Comparison of ENCODE assay signal across 1 cellular context in genomic region chr19:33771308-33772101, GRCh38.
TF ChIP-seq lines count a peak whose summit lies in the region.

No MANE protein-coding gene starts in this region.

TF ChIP-seq in HEK293, 187 proteins besides CTCF, POLR2A, EP300 and RAD21 (continued from another document and continues in another):
- no peak for TF ChIP-seq ZNF792 (tag by site-specific recombination; IDR thresholded peaks at IDR 0.05)
- no peak for TF ChIP-seq ZNF354C (tag by site-specific recombination; IDR thresholded peaks at IDR 0.05; ENCODE audit: borderline replicate concordance, low read depth)
- TF ChIP-seq ZNF658 (tag by site-specific recombination; IDR thresholded peaks at IDR 0.05), result no peak
- no peak for TF ChIP-seq ZNF513 (tag by site-specific recombination; IDR thresholded peaks at IDR 0.05)
- TF ChIP-seq ZNF843 (tag by site-specific recombination; IDR thresholded peaks at IDR 0.05), result 0 out of 2 replicates have a peak, but pooled peaks have one; percentile 37
- no peak for TF ChIP-seq ZNF155 (tag by site-specific recombination; IDR thresholded peaks at IDR 0.05)
- TF ChIP-seq ZNF416 (tag by site-specific recombination; IDR thresholded peaks at IDR 0.05), result no peak
- TF ChIP-seq ZNF26 (tag by site-specific recombination; IDR thresholded peaks at IDR 0.05), result no peak
- TF ChIP-seq ZNF768 (tag by site-specific recombination; IDR thresholded peaks at IDR 0.05), result no peak
- no peak for TF ChIP-seq ELK4 (IDR thresholded peaks at IDR 0.05; ENCODE audit: borderline replicate concordance, low read depth, low read length)
- 0 out of 2 replicates have a peak, but pooled peaks have one; percentile 10 for TF ChIP-seq ZNF670 (tag by site-specific recombination; IDR thresholded peaks at IDR 0.05; ENCODE audit: low read depth)
- TF ChIP-seq KLF17 (tag by site-specific recombination; IDR thresholded peaks at IDR 0.05), result peak; percentile 89; the same call in 1 of the 2 replicates
- TF ChIP-seq ZNF664 (tag by site-specific recombination; IDR thresholded peaks at IDR 0.05), result no peak
- no peak for TF ChIP-seq ZSCAN18 (tag by site-specific recombination; IDR thresholded peaks at IDR 0.05)
- TF ChIP-seq ZBTB49 (tag by site-specific recombination; IDR thresholded peaks at IDR 0.05; ENCODE audit: low read depth), result no peak
- peak; percentile 92; the same call in 1 of the 2 replicates for TF ChIP-seq ZNF660 (tag by site-specific recombination; IDR thresholded peaks at IDR 0.05)
- no peak for TF ChIP-seq ZSCAN16 (tag by site-specific recombination; IDR thresholded peaks at IDR 0.05)
- TF ChIP-seq ZNF132 (tag by site-specific recombination; IDR thresholded peaks at IDR 0.05; ENCODE audit: borderline replicate concordance), result no peak
- no peak for TF ChIP-seq ZNF146 (tag by site-specific recombination; IDR thresholded peaks at IDR 0.05)
- no peak for TF ChIP-seq KLF9 (tag by site-specific recombination; IDR thresholded peaks at IDR 0.05; ENCODE audit: low read depth)
- TF ChIP-seq ZBTB26 (tag by site-specific recombination; optimal IDR thresholded peaks at IDR 0.05), result no peak
- TF ChIP-seq ZIC2 (tag by site-specific recombination; IDR thresholded peaks at IDR 0.05), result peak; percentile 95
- no peak for TF ChIP-seq ZNF394 (tag by site-specific recombination; IDR thresholded peaks at IDR 0.05; ENCODE audit: borderline replicate concordance)
- TF ChIP-seq ZNF221 (tag by site-specific recombination; IDR thresholded peaks at IDR 0.05; ENCODE audit: borderline replicate concordance), result no peak
- TF ChIP-seq ZNF473 (tag by site-specific recombination; IDR thresholded peaks at IDR 0.05), result no peak
- no peak for TF ChIP-seq PBX3 (CRISPR knock-in tag; IDR thresholded peaks at IDR 0.05)
- no peak for TF ChIP-seq ZNF138 (tag by site-specific recombination; IDR thresholded peaks at IDR 0.05; ENCODE audit: borderline replicate concordance)
- TF ChIP-seq SP7 (tag by site-specific recombination; IDR thresholded peaks at IDR 0.05), result peak; percentile 77
- peak; percentile 94 for TF ChIP-seq ZSCAN30 (tag by site-specific recombination; IDR thresholded peaks at IDR 0.05)
- TF ChIP-seq ZSCAN23 (tag by site-specific recombination; IDR thresholded peaks at IDR 0.05), result no peak
- TF ChIP-seq MZF1 (tag by site-specific recombination; IDR thresholded peaks at IDR 0.05; ENCODE audit: borderline replicate concordance), result no peak
- TF ChIP-seq ZNF112 (tag by site-specific recombination; IDR thresholded peaks at IDR 0.05), result no peak
- no peak for TF ChIP-seq ZNF280D (tag by site-specific recombination; IDR thresholded peaks at IDR 0.05)
- TF ChIP-seq YY1 (tag by site-specific recombination; IDR thresholded peaks at IDR 0.05), result no peak; the same call in 1 of the 2 replicates
- TF ChIP-seq GLI4 (tag by site-specific recombination; IDR thresholded peaks at IDR 0.05), result no peak
- no peak for TF ChIP-seq ZNF830 (tag by site-specific recombination; IDR thresholded peaks at IDR 0.05; ENCODE audit: low read depth)
- TF ChIP-seq ZNF398 (tag by site-specific recombination; IDR thresholded peaks at IDR 0.05), result no peak
- no peak for TF ChIP-seq ATF2 (tag by site-specific recombination; IDR thresholded peaks at IDR 0.05; ENCODE audit: low read depth)
- no peak for TF ChIP-seq ZNF292 (tag by site-specific recombination; IDR thresholded peaks at IDR 0.05; ENCODE audit: borderline replicate concordance, low read depth)
- no peak; the same call in 1 of the 2 replicates for TF ChIP-seq ZSCAN4 (tag by site-specific recombination; IDR thresholded peaks at IDR 0.05)
- peak; percentile 28; the same call in 1 of the 2 replicates for TF ChIP-seq SP2 (tag by site-specific recombination; IDR thresholded peaks at IDR 0.05)
- no peak for TF ChIP-seq ZNF521 (tag by site-specific recombination; IDR thresholded peaks at IDR 0.05)
